1 cellular context compared by ENCODE assay signal in the genomic region with DNA sequence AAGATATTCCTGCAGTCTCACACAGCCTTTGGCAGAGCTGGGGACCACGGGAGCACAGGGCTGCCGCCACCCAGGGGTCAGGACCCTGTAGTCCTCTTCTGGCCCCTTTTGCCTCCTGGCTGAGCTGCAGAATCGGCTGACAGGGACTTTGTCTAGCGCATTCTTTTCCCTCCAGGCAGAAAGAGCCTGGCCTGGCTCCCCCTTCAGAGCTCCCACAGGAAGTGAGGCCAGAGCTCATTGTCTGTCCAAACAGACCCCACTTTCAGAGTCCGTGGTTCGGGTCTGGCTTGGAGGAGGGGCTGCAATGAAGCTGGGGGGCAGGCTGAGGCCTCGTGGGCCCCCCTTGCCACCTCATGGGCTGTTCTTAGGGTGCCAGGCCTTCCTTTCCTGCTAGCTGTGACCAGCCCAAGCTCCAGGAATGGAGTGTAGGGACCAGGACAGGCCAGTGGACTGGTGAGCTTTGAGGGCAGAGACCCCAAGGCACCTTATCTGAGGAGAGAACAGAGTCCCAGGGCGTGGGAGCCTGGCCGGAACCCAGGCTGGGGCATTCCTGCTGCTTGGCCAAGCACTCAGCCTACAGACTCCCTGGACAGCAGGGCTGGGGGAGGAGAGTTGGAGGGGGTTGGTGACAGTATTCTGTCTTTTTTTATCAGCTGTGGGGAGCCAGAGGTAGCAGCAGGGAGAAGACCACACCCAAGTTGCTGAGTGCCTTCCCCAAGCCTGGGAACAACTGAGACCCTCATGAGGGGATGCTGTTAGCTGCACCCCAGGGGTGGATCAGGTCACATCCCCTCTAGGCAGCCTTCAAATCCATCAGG.
TF ChIP-seq lines count a peak whose summit lies in the region.

No MANE protein-coding gene starts in this region.

TF ChIP-seq in HepG2, 621 proteins besides CTCF, POLR2A, EP300 and RAD21 (continued from another document and continues in another):
- TF ChIP-seq, protein P1, sequence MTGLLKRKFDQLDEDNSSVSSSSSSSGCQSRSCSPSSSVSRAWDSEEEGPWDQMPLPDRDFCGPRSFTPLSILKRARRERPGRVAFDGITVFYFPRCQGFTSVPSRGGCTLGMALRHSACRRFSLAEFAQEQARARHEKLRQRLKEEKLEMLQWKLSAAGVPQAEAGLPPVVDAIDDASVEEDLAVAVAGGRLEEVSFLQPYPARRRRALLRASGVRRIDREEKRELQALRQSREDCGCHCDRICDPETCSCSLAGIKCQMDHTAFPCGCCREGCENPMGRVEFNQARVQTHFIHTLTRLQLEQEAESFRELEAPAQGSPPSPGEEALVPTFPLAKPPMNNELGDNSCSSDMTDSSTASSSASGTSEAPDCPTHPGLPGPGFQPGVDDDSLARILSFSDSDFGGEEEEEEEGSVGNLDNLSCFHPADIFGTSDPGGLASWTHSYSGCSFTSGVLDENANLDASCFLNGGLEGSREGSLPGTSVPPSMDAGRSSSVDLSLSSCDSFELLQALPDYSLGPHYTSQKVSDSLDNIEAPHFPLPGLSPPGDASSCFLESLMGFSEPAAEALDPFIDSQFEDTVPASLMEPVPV (CRISPR knock-in tag; IDR thresholded peaks at IDR 0.05): no peak
- TF ChIP-seq SP4 (CRISPR knock-in tag; IDR thresholded peaks at IDR 0.05) (no peak), CENPT (CRISPR knock-in tag; IDR thresholded peaks at IDR 0.05; ENCODE audit: low read depth) (no peak), TBX2 (CRISPR knock-in tag; IDR thresholded peaks at IDR 0.05; ENCODE audit: borderline replicate concordance) (peak; percentile 58), JUND (CRISPR knock-in tag; IDR thresholded peaks at IDR 0.05) (no peak), SRY (CRISPR knock-in tag; IDR thresholded peaks at IDR 0.05) (no peak), NR2F2 (IDR thresholded peaks at IDR 0.05; ENCODE audit: borderline replicate concordance, low read depth) (peak; percentile 40; the same call in 1 of the 2 replicates), ZZZ3 (CRISPR knock-in tag; IDR thresholded peaks at IDR 0.05; ENCODE audit: borderline replicate concordance) (peak; percentile 19; the same call in 1 of the 2 replicates), ZNF746 (CRISPR knock-in tag; IDR thresholded peaks at IDR 0.05) (no peak), KLF9 (CRISPR knock-in tag; IDR thresholded peaks at IDR 0.05; ENCODE audit: low read depth) (no peak), ZFP41 (CRISPR knock-in tag; IDR thresholded peaks at IDR 0.05; ENCODE audit: borderline replicate concordance) (no peak), ZNF713 (CRISPR knock-in tag; IDR thresholded peaks at IDR 0.05) (no peak), HNRNPL (IDR thresholded peaks at IDR 0.05; ENCODE audit: low read depth, low read length) (no peak), ZNF121 (CRISPR knock-in tag; IDR thresholded peaks at IDR 0.05) (no peak), ZBTB21 (CRISPR knock-in tag; IDR thresholded peaks at IDR 0.05) (no peak), RARG (CRISPR knock-in tag; IDR thresholded peaks at IDR 0.05; ENCODE audit: low read depth) (no peak), MBNL3 (CRISPR knock-in tag; conservative IDR thresholded peaks at IDR 0.05) (no peak), U2AF2 (IDR thresholded peaks at IDR 0.05; ENCODE audit: low read depth, low read length) (no peak), PRPF4 (IDR thresholded peaks at IDR 0.05; ENCODE audit: low read depth, low read length, poor library complexity, severe bottlenecking) (no peak), NFKBIZ (CRISPR knock-in tag; IDR thresholded peaks at IDR 0.05) (no peak), BCL6 (CRISPR knock-in tag; IDR thresholded peaks at IDR 0.05) (no peak), ZNF143 (CRISPR knock-in tag; IDR thresholded peaks at IDR 0.05) (no peak), TAF15 (IDR thresholded peaks at IDR 0.05; ENCODE audit: low read depth, low read length, poor library complexity, severe bottlenecking) (no peak), ZMYM2 (CRISPR knock-in tag; IDR thresholded peaks at IDR 0.05) (no peak), ZNF780A (CRISPR knock-in tag; IDR thresholded peaks at IDR 0.05) (no peak), ZNF30 (CRISPR knock-in tag; IDR thresholded peaks at IDR 0.05) (no peak)
- TF ChIP-seq, protein P2, sequence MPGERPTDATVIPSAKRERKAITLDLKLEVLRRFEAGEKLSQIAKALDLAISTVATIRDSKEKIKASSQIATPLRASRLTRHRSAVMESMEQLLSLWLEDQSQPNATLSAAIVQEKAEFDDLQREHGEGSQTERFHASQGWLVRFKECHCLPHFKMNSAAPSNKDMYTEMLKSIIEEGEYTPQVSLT (CRISPR knock-in tag; IDR thresholded peaks at IDR 0.05; ENCODE audit: borderline replicate concordance, low read depth): no peak
- TF ChIP-seq, protein P3, sequence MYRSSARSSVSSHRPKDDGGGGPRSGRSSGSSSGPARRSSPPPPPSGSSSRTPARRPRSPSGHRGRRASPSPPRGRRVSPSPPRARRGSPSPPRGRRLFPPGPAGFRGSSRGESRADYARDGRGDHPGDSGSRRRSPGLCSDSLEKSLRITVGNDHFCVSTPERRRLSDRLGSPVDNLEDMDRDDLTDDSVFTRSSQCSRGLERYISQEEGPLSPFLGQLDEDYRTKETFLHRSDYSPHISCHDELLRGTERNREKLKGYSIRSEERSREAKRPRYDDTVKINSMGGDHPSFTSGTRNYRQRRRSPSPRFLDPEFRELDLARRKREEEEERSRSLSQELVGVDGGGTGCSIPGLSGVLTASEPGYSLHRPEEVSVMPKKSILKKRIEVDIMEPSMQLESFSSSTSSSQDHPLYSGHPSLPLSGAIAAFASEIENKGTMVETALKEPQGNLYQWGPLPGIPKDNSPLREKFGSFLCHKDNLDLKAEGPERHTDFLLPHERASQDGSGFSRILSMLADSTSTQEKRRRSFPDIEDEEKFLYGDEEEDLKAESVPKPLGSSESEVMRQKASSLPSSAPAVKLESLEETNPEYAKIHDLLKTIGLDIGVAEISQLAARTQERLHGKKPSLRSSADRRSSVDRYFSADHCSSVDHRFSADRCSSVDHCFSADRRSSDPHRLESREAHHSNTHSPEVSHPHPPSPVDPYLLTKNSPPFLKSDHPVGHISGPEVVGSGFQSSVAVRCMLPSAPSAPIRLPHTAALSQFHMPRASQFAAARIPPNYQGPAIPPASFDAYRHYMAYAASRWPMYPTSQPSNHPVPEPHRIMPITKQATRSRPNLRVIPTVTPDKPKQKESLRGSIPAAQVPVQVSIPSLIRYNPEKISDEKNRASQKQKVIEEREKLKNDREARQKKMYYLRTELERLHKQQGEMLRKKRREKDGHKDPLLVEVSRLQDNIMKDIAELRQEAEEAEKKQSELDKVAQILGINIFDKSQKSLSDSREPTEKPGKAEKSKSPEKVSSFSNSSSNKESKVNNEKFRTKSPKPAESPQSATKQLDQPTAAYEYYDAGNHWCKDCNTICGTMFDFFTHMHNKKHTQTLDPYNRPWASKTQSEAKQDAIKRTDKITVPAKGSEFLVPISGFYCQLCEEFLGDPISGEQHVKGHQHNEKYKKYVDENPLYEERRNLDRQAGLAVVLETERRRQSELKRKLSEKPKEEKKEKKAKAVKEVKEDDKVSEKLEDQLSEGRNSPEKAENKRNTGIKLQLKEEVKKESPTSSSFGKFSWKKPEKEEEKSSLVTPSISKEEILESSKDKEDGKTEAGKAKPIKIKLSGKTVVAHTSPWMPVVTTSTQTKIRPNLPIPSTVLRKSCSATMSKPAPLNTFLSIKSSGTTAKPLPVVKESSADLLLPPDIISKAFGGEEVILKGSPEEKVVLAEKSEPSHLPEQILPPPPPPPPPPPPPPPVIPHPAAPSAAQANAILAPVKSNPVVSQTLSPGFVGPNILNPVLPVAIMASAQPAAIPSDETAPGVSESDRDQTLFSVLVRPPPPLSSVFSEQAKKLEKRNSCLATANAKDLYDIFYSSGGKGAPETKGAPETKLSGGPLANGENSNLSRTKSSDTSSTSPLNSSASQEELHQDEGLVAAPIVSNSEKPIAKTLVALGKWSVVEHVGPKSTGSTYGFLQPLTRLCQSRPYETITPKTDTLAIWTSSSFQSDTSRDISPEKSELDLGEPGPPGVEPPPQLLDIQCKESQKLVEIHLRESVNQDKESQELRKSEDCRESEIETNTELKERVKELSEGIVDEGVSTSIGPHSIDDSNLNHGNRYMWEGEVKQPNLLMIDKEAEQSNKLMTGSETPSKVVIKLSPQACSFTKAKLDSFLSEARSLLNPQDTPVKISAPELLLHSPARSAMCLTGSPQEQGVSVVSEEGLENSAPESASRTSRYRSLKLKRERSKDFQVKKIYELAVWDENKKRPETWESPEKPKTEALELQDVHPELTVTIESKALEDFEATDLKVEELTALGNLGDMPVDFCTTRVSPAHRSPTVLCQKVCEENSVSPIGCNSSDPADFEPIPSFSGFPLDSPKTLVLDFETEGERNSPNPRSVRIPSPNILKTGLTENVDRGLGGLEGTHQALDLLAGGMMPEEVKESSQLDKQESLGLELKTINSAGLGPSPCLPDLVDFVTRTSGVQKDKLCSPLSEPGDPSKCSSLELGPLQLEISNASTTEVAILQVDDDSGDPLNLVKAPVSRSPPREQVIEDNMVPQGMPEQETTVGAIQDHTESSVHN (CRISPR knock-in tag; IDR thresholded peaks at IDR 0.05): no peak
- TF ChIP-seq, protein P4, sequence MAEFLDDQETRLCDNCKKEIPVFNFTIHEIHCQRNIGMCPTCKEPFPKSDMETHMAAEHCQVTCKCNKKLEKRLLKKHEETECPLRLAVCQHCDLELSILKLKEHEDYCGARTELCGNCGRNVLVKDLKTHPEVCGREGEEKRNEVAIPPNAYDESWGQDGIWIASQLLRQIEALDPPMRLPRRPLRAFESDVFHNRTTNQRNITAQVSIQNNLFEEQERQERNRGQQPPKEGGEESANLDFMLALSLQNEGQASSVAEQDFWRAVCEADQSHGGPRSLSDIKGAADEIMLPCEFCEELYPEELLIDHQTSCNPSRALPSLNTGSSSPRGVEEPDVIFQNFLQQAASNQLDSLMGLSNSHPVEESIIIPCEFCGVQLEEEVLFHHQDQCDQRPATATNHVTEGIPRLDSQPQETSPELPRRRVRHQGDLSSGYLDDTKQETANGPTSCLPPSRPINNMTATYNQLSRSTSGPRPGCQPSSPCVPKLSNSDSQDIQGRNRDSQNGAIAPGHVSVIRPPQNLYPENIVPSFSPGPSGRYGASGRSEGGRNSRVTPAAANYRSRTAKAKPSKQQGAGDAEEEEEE (CRISPR knock-in tag; IDR thresholded peaks at IDR 0.05; ENCODE audit: borderline replicate concordance): no peak
- TF ChIP-seq, protein P5, sequence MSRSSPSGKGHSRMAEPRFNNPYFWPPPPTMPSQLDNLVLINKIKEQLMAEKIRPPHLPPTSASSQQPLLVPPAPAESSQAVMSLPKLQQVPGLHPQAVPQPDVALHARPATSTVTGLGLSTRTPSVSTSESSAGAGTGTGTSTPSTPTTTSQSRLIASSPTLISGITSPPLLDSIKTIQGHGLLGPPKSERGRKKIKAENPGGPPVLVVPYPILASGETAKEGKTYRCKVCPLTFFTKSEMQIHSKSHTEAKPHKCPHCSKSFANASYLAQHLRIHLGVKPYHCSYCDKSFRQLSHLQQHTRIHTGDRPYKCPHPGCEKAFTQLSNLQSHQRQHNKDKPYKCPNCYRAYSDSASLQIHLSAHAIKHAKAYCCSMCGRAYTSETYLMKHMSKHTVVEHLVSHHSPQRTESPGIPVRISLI (CRISPR knock-in tag; IDR thresholded peaks at IDR 0.05; ENCODE audit: borderline replicate concordance): no peak
- TF ChIP-seq, protein P6, sequence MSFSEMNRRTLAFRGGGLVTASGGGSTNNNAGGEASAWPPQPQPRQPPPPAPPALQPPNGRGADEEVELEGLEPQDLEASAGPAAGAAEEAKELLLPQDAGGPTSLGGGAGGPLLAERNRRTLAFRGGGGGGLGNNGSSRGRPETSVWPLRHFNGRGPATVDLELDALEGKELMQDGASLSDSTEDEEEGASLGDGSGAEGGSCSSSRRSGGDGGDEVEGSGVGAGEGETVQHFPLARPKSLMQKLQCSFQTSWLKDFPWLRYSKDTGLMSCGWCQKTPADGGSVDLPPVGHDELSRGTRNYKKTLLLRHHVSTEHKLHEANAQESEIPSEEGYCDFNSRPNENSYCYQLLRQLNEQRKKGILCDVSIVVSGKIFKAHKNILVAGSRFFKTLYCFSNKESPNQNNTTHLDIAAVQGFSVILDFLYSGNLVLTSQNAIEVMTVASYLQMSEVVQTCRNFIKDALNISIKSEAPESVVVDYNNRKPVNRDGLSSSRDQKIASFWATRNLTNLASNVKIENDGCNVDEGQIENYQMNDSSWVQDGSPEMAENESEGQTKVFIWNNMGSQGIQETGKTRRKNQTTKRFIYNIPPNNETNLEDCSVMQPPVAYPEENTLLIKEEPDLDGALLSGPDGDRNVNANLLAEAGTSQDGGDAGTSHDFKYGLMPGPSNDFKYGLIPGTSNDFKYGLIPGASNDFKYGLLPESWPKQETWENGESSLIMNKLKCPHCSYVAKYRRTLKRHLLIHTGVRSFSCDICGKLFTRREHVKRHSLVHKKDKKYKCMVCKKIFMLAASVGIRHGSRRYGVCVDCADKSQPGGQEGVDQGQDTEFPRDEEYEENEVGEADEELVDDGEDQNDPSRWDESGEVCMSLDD (CRISPR knock-in tag; IDR thresholded peaks at IDR 0.05; ENCODE audit: borderline replicate concordance): 0 out of 2 replicates have a peak, but pooled peaks have one; percentile 75
- TF ChIP-seq, protein P7, sequence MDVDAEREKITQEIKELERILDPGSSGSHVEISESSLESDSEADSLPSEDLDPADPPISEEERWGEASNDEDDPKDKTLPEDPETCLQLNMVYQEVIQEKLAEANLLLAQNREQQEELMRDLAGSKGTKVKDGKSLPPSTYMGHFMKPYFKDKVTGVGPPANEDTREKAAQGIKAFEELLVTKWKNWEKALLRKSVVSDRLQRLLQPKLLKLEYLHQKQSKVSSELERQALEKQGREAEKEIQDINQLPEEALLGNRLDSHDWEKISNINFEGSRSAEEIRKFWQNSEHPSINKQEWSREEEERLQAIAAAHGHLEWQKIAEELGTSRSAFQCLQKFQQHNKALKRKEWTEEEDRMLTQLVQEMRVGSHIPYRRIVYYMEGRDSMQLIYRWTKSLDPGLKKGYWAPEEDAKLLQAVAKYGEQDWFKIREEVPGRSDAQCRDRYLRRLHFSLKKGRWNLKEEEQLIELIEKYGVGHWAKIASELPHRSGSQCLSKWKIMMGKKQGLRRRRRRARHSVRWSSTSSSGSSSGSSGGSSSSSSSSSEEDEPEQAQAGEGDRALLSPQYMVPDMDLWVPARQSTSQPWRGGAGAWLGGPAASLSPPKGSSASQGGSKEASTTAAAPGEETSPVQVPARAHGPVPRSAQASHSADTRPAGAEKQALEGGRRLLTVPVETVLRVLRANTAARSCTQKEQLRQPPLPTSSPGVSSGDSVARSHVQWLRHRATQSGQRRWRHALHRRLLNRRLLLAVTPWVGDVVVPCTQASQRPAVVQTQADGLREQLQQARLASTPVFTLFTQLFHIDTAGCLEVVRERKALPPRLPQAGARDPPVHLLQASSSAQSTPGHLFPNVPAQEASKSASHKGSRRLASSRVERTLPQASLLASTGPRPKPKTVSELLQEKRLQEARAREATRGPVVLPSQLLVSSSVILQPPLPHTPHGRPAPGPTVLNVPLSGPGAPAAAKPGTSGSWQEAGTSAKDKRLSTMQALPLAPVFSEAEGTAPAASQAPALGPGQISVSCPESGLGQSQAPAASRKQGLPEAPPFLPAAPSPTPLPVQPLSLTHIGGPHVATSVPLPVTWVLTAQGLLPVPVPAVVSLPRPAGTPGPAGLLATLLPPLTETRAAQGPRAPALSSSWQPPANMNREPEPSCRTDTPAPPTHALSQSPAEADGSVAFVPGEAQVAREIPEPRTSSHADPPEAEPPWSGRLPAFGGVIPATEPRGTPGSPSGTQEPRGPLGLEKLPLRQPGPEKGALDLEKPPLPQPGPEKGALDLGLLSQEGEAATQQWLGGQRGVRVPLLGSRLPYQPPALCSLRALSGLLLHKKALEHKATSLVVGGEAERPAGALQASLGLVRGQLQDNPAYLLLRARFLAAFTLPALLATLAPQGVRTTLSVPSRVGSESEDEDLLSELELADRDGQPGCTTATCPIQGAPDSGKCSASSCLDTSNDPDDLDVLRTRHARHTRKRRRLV (CRISPR knock-in tag; IDR thresholded peaks at IDR 0.05): no peak
